In genomic region chr13:58908019-58908679, GRCh38 we compare ENCODE assay signal across 24 cellular contexts.
DNase-seq lines count a peak whose midpoint lies in the region; ATAC-seq, FAIRE-seq and TF ChIP-seq lines count a peak whose summit lies in the region.
"Had no signal": no experiment of that assay in that cellular context is flagged by ENCODE, and none has a peak within 500 bp of the region (broad histone marks: within the 10 kb centered on the region; RNA-seq: fewer than 3 reads in every experiment).

No MANE protein-coding gene starts in this region.

- no peaks in the 10 kb centered on the region for H3K27me3 ChIP-seq in neural progenitor cell
- H3K27me3 ChIP-seq: BLaER1 had no signal

- DNase-seq in activated CD4-positive, alpha-beta T cell treated with anti-CD3 and anti-CD28 coated beads for 4 hours: no peak
- no peak for DNase-seq in HT-29 (ENCODE audit: low spot score)
- no peak for DNase-seq in neural progenitor cell (ENCODE audit: low spot score)
- no peak for DNase-seq in urothelium cell line (ENCODE audit: low spot score)
- DNase-seq: CD4-positive, alpha-beta T cell; COR-L47; DMS 273 treated with DMSO at 0.1 percent for 48 hours; DND-41; NCI-H1092 treated with DMSO at 0.1 percent for 48 hours; NCI-H1436 treated with DMSO at 0.1 percent for 48 hours; NCI-H1930; NCI-H2227 treated with DMSO at 0.1 percent for 48 hours; NCI-H510A; NK-92 treated with Interleukin-12 subunit alpha and Interleukin-12 subunit beta, amount 100 ng/mL, for 24 hours; SHP77 treated with DMSO at 0.1 percent for 48 hours; SK-N-SH had no signal

- H2AFZ ChIP-seq in neural progenitor cell (replicated peaks): no peak overlapping the region

- ATAC-seq in GM18870 (IDR thresholded peaks at IDR 0.05; ENCODE audit: unreplicated experiment) (peak; percentile 73), GM21786 (IDR thresholded peaks at IDR 0.05; ENCODE audit: unreplicated experiment) (peak; percentile 74), HG03354 (IDR thresholded peaks at IDR 0.05; ENCODE audit: poor library complexity, severe bottlenecking, unreplicated experiment) (peak; percentile 71)

- no peak overlapping the region for H3K9ac ChIP-seq in neural progenitor cell
- H3K9ac ChIP-seq: BLaER1, KMS-11, SK-N-SH had no signal

- no peaks in the 10 kb centered on the region for H3K36me3 Mint-ChIP-seq in neural progenitor cell

- H3K4me3 Mint-ChIP-seq in neural progenitor cell: no peak overlapping the region
- H3K4me3 Mint-ChIP-seq: CD4-positive, alpha-beta T cell had no signal

- no peak overlapping the region for H3K4me2 ChIP-seq in neural progenitor cell
- H3K4me2 ChIP-seq: BLaER1, KMS-11, SK-N-SH had no signal

- peaks cover 2% of the 10 kb centered on the region for H3K27me3 Mint-ChIP-seq in neural progenitor cell (ENCODE audit: insufficient read depth, low read depth)
- H3K27me3 Mint-ChIP-seq: CD4-positive, alpha-beta T cell had no signal

- no peak for TF ChIP-seq CTCF in neural progenitor cell (IDR thresholded peaks at IDR 0.05)

- no peaks in the 10 kb centered on the region for H3K4me1 Mint-ChIP-seq in neural progenitor cell

- H3K9me3 ChIP-seq in neural progenitor cell (ENCODE audit: low read depth): no peaks in the 10 kb centered on the region
- H3K9me3 ChIP-seq: BLaER1, SK-N-SH had no signal

- H3K4me1 ChIP-seq in neural progenitor cell: no peaks in the 10 kb centered on the region
- H3K4me1 ChIP-seq: BLaER1 had no signal

- H3K27ac ChIP-seq in neural progenitor cell: no peak overlapping the region
- H3K27ac ChIP-seq: BLaER1, KMS-11, RWPE1 had no signal

- H3K9me3 Mint-ChIP-seq in neural progenitor cell: peaks cover 3% of the 10 kb centered on the region

- H3F3A ChIP-seq in neural progenitor cell (ENCODE audit: low read depth): no peaks in the 10 kb centered on the region

- no peak overlapping the region for H3K4me3 ChIP-seq in neural progenitor cell
- H3K4me3 ChIP-seq: BLaER1 had no signal

- no peaks in the 10 kb centered on the region for H4K20me1 ChIP-seq in neural progenitor cell (ENCODE audit: low read depth)
- H4K20me1 ChIP-seq: BLaER1 had no signal

- no peaks in the 10 kb centered on the region for H3K36me3 ChIP-seq in neural progenitor cell
- H3K36me3 ChIP-seq: BLaER1 had no signal

- no peak overlapping the region for H3K27ac Mint-ChIP-seq in neural progenitor cell
- H3K27ac Mint-ChIP-seq: CD4-positive, alpha-beta T cell had no signal

- no peaks in the 10 kb centered on the region for H3K79me2 ChIP-seq in neural progenitor cell (ENCODE audit: low read depth)

- no peak for FAIRE-seq in urothelium cell line (lab: Jason Lieb, UNC)
- FAIRE-seq: GM12891, GM18507 had no signal
